In genomic region chr10:118259288-118259906, GRCh38 we compare ENCODE assay signal across 9 cellular contexts.
DNase-seq lines count a peak whose midpoint lies in the region; ATAC-seq, FAIRE-seq and TF ChIP-seq lines count a peak whose summit lies in the region.
"Had no signal": no experiment of that assay in that cellular context is flagged by ENCODE, and none has a peak within 500 bp of the region (broad histone marks: within the 10 kb centered on the region; RNA-seq: fewer than 3 reads in every experiment).

No MANE protein-coding gene starts in this region.

- no peaks in the 10 kb centered on the region for H3K4me1 ChIP-seq in tibial artery

- DNase-seq in AG08395 (ENCODE audit: low spot score) (peak; percentile 66), LoVo (ENCODE audit: low spot score) (peak; percentile 39), kidney epithelial cell (ENCODE audit: low read depth) (no peak), tibial artery (no peak), RCC 7860 (ENCODE audit: low spot score) (no peak), dedifferentiated amniotic fluid mesenchymal stem cell (ENCODE audit: extremely low spot score) (no peak)
- peak; percentile 36 for DNase-seq in activated CD4-positive, alpha-beta T cell treated with anti-CD3 and anti-CD28 coated beads, Interleukin-2, amount 50 U/mL, for 48 hours

- H3K27ac ChIP-seq in tibial artery: no peak overlapping the region

- no peaks in the 10 kb centered on the region for H3K27me3 ChIP-seq in kidney epithelial cell (ENCODE audit: control insufficient read depth, insufficient read depth, low read length)
- no peaks in the 10 kb centered on the region for H3K27me3 ChIP-seq in tibial artery

- intact Hi-C loops in tibial artery (cut with DNase I; ENCODE audit: low total_unique reads): no loop called here

- no peaks in the 10 kb centered on the region for H3K9me3 ChIP-seq in tibial artery

- peak; percentile 58 for ATAC-seq in GM18498 (IDR thresholded peaks at IDR 0.05; ENCODE audit: unreplicated experiment)

- peak; percentile 81 for TF ChIP-seq CTCF in kidney epithelial cell (IDR thresholded peaks at IDR 0.05; ENCODE audit: insufficient read depth, low read length, poor library complexity, severe bottlenecking)
- peak; percentile 8 to 24 for TF ChIP-seq CTCF in tibial artery (IDR thresholded peaks at IDR 0.05)

- H3K36me3 ChIP-seq in kidney epithelial cell (ENCODE audit: control insufficient read depth, insufficient read depth, low read length) (no peaks in the 10 kb centered on the region), tibial artery (no peaks in the 10 kb centered on the region)

- FAIRE-seq in RCC 7860 (lab: Jason Lieb, UNC): no peak
- FAIRE-seq: colon had no signal

- H3K4me3 ChIP-seq in kidney epithelial cell (ENCODE audit: low read depth, low read length): no peak overlapping the region
- H3K4me3 ChIP-seq in tibial artery: no peak overlapping the region

Comparison
In these comparisons a context has a peak if more than half of its experiments do, and no peak if none do; other contexts are left out.
1. DNase-seq: peak in AG08395 (single experiment), LoVo (single experiment) and activated CD4-positive, alpha-beta T cell treated with anti-CD3 and anti-CD28 coated beads, Interleukin-2, amount 50 U/mL, for 48 hours (2 of 2); none in kidney epithelial cell (single experiment), tibial artery (0 of 2), RCC 7860 (single experiment) and dedifferentiated amniotic fluid mesenchymal stem cell (single experiment).